In the genomic region with DNA sequence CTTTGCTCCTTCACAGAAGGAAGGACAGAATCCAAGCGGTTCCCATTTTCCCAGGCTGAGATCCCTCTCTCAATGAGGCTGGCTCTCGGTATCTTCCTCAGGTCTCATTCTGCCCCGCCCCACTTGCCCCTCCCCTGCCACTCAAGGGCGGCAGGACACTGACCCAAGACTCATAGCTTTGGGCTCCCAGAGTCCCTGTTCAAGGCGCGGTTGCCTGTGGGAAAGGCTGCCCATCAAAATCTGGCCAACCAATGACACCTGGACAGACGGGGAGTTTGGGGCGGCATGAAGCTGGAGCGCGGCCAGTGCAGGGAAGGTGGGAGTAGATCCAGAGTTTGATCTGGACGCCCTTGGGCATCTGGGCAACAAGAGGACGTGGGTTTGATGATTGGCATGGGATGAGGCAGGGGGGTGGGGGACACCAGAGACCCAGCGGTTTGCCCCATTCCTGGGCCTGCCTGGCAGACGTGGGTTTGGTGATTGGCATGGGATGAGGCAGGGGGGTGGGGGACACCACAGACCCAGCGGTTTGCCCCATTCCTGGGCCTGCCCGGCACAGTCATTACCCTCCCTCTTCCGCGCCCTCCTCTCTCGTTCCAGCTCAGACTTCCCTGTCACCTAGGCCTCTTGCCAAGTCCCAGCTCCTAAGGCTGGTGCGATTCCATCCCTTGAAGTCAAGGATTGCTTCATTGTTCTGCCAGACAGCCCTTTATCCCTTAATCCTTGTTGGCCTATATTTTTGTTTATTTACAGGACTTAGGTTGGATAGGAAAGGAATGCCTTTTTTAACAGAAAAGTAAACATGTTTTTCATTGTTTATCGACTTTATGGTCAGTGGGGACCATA, we compare ENCODE assay signal across 8 cellular contexts.
A peak's percentile ranks its signal among the peaks of the same experiment; 100 is the strongest.
DNase-seq lines count a peak whose midpoint lies in the region; ATAC-seq and TF ChIP-seq lines count a peak whose summit lies in the region.

No MANE protein-coding gene starts in this region.

- peaks cover 10% of the 10 kb centered on the region for H3K9me3 Mint-ChIP-seq in endodermal cell

- H3K9ac ChIP-seq in NT2/D1 (ENCODE audit: insufficient read length, low read depth) (peak overlapping the region; percentile 88), endodermal cell (ENCODE audit: extremely low read depth, low read length, poor library complexity, severe bottlenecking) (peak overlapping the region; percentile 42)

- H3K27ac ChIP-seq in endodermal cell (ENCODE audit: low read depth, low read length): no peak overlapping the region

- ATAC-seq in GM21515 (IDR thresholded peaks at IDR 0.05; ENCODE audit: unreplicated experiment) (no peak), GM19328 (IDR thresholded peaks at IDR 0.05; ENCODE audit: unreplicated experiment) (no peak)

- peak overlapping the region; percentile 65 for H3K4me3 Mint-ChIP-seq in endodermal cell

- peak overlapping the region; percentile 93 for H3K27ac Mint-ChIP-seq in endodermal cell

- peaks cover 3% of the 10 kb centered on the region for H3K36me3 Mint-ChIP-seq in endodermal cell (ENCODE audit: low read depth)

- peaks cover 30% of the 10 kb centered on the region for H3K4me1 Mint-ChIP-seq in endodermal cell

- peaks cover 10% of the 10 kb centered on the region for H3K27me3 Mint-ChIP-seq in endodermal cell (ENCODE audit: insufficient read depth)

- peaks cover 31% of the 10 kb centered on the region for H3K4me1 ChIP-seq in NT2/D1 (ENCODE audit: insufficient read depth, insufficient read length)
- peaks cover 7% of the 10 kb centered on the region for H3K4me1 ChIP-seq in endodermal cell (ENCODE audit: control insufficient read depth, insufficient read depth, low read length)

- WGBS in endodermal cell (ENCODE audit: insufficient coverage in 1 of 2, insufficient read length in 1 of 2), 2 experiments: 58 to 73% methylated on average over 13 to 21 of the region's 21 CpGs

- in situ Hi-C loops in KBM-7 (cut with MboI; ENCODE audit: low pct_unique_long_range_greater_than_20kb, low sequenced_read_pairs): loop anchor here (25.0 kb wide), 1 partner anchor 1016 kb away; a partner anchor contains a TSS

- H3K36me3 ChIP-seq in NT2/D1 (ENCODE audit: insufficient read depth, insufficient read length, low read length) (no peaks in the 10 kb centered on the region), endodermal cell (ENCODE audit: control insufficient read depth, insufficient read depth, low read length) (no peaks in the 10 kb centered on the region)

- H3K4me3 ChIP-seq in NT2/D1 (ENCODE audit: insufficient read length, low read depth) (peak overlapping the region; percentile 75), endodermal cell (ENCODE audit: low read length) (peak overlapping the region; percentile 82)

- H3K9me3 ChIP-seq in NT2/D1 (ENCODE audit: insufficient read depth, low read length) (no peaks in the 10 kb centered on the region), endodermal cell (ENCODE audit: control insufficient read depth, low read length) (peaks cover 4% of the 10 kb centered on the region)

- H3K27me3 ChIP-seq in NT2/D1 (ENCODE audit: insufficient read depth, insufficient read length) (peaks cover 7% of the 10 kb centered on the region), endodermal cell (ENCODE audit: control insufficient read depth, insufficient read depth, low read length, poor library complexity, severe bottlenecking) (no peaks in the 10 kb centered on the region)

- peak; percentile 83 for DNase-seq in EH (ENCODE audit: low read depth)
- no peak for DNase-seq in NT2/D1 (ENCODE audit: low read depth, low spot score)
- DNase-seq in endodermal cell: peak; percentile 92
- DNase-seq in mucosa of gallbladder (ENCODE audit: low spot score): peak; percentile 76
- no peak for DNase-seq in stimulated activated CD4-positive, alpha-beta T cell treated with anti-CD3 and anti-CD28 coated beads, Interleukin-4, amount 100 ng/mL, for 1 hour
- no peak for DNase-seq in KBM-7

- TF ChIP-seq CTCF in endodermal cell (conservative IDR thresholded peaks at IDR 0.05): no peak

Comparison
In these comparisons a context has a peak if more than half of its experiments do, and no peak if none do; other contexts are left out.
1. DNase-seq: peak in EH (single experiment), endodermal cell (single experiment) and mucosa of gallbladder (single experiment); none in NT2/D1 (single experiment), stimulated activated CD4-positive, alpha-beta T cell treated with anti-CD3 and anti-CD28 coated beads, Interleukin-4, amount 100 ng/mL, for 1 hour (single experiment) and KBM-7 (single experiment).